ENCODE assay signal across 13 cellular contexts in the genomic region with DNA sequence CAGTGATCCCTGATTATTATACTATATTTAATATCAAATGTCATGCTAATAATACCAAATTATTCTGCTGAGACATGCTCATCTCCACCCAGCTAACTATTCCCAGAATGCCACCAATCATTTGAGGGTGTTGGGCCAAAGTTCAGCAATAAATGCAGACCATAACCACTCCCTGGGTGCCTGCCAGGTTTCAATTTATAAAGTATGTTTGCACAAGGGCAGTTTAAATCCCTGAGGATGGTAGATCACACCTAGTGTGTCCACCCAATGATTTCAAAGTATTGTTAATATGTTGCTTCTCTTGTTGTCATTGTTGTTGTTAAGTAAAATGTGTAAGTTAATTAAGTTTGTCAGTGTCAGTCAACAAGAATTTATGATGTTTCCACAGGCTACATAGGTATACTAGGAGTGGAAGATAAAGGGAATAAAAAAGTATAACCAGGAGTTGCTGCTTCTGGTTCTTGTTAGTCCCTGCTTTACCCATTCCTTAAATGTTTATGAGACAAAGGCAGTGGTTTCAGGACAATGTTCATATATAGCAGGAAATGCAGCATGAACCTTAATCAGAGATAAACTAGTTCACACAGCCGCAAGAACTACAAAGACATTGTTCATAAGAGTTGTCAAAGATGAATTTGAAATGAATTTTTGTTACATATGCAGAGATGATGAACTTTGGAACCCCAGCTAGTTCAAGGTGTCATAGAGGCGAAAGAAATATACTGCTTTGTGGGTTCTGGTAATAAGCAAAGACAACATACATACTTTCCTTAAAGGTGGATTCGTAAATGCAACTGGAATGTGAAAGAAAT. TPM values are rescaled to one million over a fixed set of nuclear protein-coding genes. Genes with fewer than 3 reads are reported as not detected.
DNase-seq lines count a peak whose midpoint lies in the region; ATAC-seq and TF ChIP-seq lines count a peak whose summit lies in the region.
"Had no signal": no experiment of that assay in that cellular context is flagged by ENCODE, and none has a peak within 500 bp of the region (broad histone marks: within the 10 kb centered on the region; RNA-seq: fewer than 3 reads in every experiment).

No MANE protein-coding gene starts in this region.

- no peak for ATAC-seq in CD4-positive, CD25-positive, alpha-beta regulatory T cell (ENCODE audit: low read depth in 2 of 2)
- ATAC-seq in mucosa of descending colon, result peak; percentile 87
- no peak for ATAC-seq in GM21786 (IDR thresholded peaks at IDR 0.05; ENCODE audit: unreplicated experiment)
- ATAC-seq: HCT116, sciatic nerve had no signal

- TF ChIP-seq CTCF in Calu3 (IDR thresholded peaks at IDR 0.05; ENCODE audit: unreplicated experiment) (no peak), mucosa of descending colon (IDR thresholded peaks at IDR 0.05) (no peak)

- no peaks in the 10 kb centered on the region for H3K4me1 ChIP-seq in CD4-positive, CD25-positive, alpha-beta regulatory T cell (ENCODE audit: control insufficient read depth, insufficient read depth, low read length, poor library complexity, severe bottlenecking)
- peaks cover 8% of the 10 kb centered on the region for H3K4me1 ChIP-seq in mucosa of descending colon (ENCODE audit: low read depth)

- H3K27me3 ChIP-seq in CD4-positive, CD25-positive, alpha-beta regulatory T cell (ENCODE audit: control insufficient read depth, insufficient read depth, low read length), result no peaks in the 10 kb centered on the region
- H3K27me3 ChIP-seq: cardiac muscle cell had no signal

- H3K4me3 Mint-ChIP-seq in CD4-positive, CD25-positive, alpha-beta regulatory T cell, result peak overlapping the region in 3 of 4 donors; percentile 7 to 55 (median 55)
- H3K4me3 Mint-ChIP-seq in Calu3 (ENCODE audit: low read depth, unreplicated experiment), result no peak overlapping the region

- no TSS peak for BruUV-seq in Calu3 (replicated peaks; lab: Mats Ljungman, UMichigan)

- H3K36me3 Mint-ChIP-seq in CD4-positive, CD25-positive, alpha-beta regulatory T cell, result no peaks in the 10 kb centered on the region
- H3K36me3 Mint-ChIP-seq in Calu3 (ENCODE audit: insufficient read depth, unreplicated experiment), result no peaks in the 10 kb centered on the region

- H3K27ac Mint-ChIP-seq in CD4-positive, CD25-positive, alpha-beta regulatory T cell, result peak overlapping the region in 1 of 3 donors; percentile 23
- no peak overlapping the region for H3K27ac Mint-ChIP-seq in Calu3 (ENCODE audit: unreplicated experiment)

- H3K27ac ChIP-seq in CD4-positive, CD25-positive, alpha-beta regulatory T cell (ENCODE audit: insufficient read depth, low read length, poor library complexity, severe bottlenecking), result no peak overlapping the region
- H3K27ac ChIP-seq: cardiac muscle cell had no signal

- H3K36me3 ChIP-seq in CD4-positive, CD25-positive, alpha-beta regulatory T cell (ENCODE audit: control insufficient read depth, insufficient read depth, low read length), result peaks cover 4% of the 10 kb centered on the region
- H3K36me3 ChIP-seq in mucosa of descending colon (ENCODE audit: low read depth), result no peaks in the 10 kb centered on the region
- H3K36me3 ChIP-seq: cardiac muscle cell had no signal

- H3K9me3 ChIP-seq in CD4-positive, CD25-positive, alpha-beta regulatory T cell (ENCODE audit: control insufficient read depth in 2 of 2, low read length in 2 of 2), result no peaks in the 10 kb centered on the region
- H3K9me3 ChIP-seq in mucosa of descending colon, result no peaks in the 10 kb centered on the region

- peaks cover 0 to 2% (median 0%) of the 10 kb centered on the region in 7 donors for H3K9me3 Mint-ChIP-seq in CD4-positive, CD25-positive, alpha-beta regulatory T cell
- H3K9me3 Mint-ChIP-seq in Calu3 (ENCODE audit: low read depth, unreplicated experiment), result peaks cover 2% of the 10 kb centered on the region

- no peak for DNase-seq in CD4-positive, CD25-positive, alpha-beta regulatory T cell
- DNase-seq in Calu3 (peak; percentile 37), SHP77 treated with DMSO at 0.1 percent for 48 hours (lab: John Stamatoyannopoulos, UW) (peak; percentile 20), mucosa of descending colon (peak in 2 of 3 donors; percentile 52 to 91), ecto neural progenitor cell (ENCODE audit: low spot score) (no peak), NCI-H187 (lab: John Stamatoyannopoulos, UW) (no peak)
- DNase-seq: activated gamma-delta T cell treated with Interleukin-2 at 50 U/mL for 16 hours, glutamatergic neuron, NCI-H2171 treated with DMSO at 0.1 percent for 48 hours had no signal

- intact Hi-C loops in Calu3 (cut with micrococcal nuclease; ENCODE audit: unreplicated experiment) (no loop called here), mucosa of descending colon (cut with DNase I, micrococcal nuclease) (loop anchor here in 1 of 2 donors (2.0 kb wide), 1 partner anchor 26 kb away; a partner anchor contains a TSS)

- H3K27me3 Mint-ChIP-seq in CD4-positive, CD25-positive, alpha-beta regulatory T cell, result peaks cover 4% of the 10 kb centered on the region
- no peaks in the 10 kb centered on the region for H3K27me3 Mint-ChIP-seq in Calu3 (ENCODE audit: unreplicated experiment)

- CTCF ChIA-PET in Calu3 (lab: Charles Lee), result interaction anchor here (0.8 kb wide), 2 partner anchors 77 to 326 kb away, joined by 4 to 5 read pairs; no protein-coding TSS in a partner anchor

- H3K4me1 Mint-ChIP-seq in CD4-positive, CD25-positive, alpha-beta regulatory T cell, result peaks cover 4 to 10% (median 10%) of the 10 kb centered on the region in 4 donors
- H3K4me1 Mint-ChIP-seq in Calu3 (ENCODE audit: low read depth, unreplicated experiment), result peaks cover 26% of the 10 kb centered on the region

- peak overlapping the region; percentile 16 for H3K4me3 ChIP-seq in CD4-positive, CD25-positive, alpha-beta regulatory T cell (ENCODE audit: low read depth, low read length)
- H3K4me3 ChIP-seq in mucosa of descending colon, result no peak overlapping the region
- H3K4me3 ChIP-seq: cardiac muscle cell had no signal

RNA-seq across cellular contexts. Expression of a gene that starts 25.5 kb away (rescaled TPM):
- total RNA-seq in CD4-positive, CD25-positive, alpha-beta regulatory T cell, result 85.7 TPM
- 100 to 1,000 TPM in 1 of 4 donors, 10 to 100 TPM in 3; 48.3 to 126 (median 87.9) TPM for polyA plus RNA-seq in CD4-positive, CD25-positive, alpha-beta regulatory T cell
- total RNA-seq in Calu3 (2022) (4.0 and 4.5 TPM in 2 replicates), mucosa of descending colon (100 to 1,000 TPM; 177 to 256 (median 237) TPM)

Comparison
In these comparisons a context has a peak if more than half of its experiments do, and no peak if none do; other contexts are left out.
1. DNase-seq: peak in Calu3 (single experiment), SHP77 treated with DMSO at 0.1 percent for 48 hours (single experiment) and mucosa of descending colon (2 of 3); none in CD4-positive, CD25-positive, alpha-beta regulatory T cell (0 of 3), ecto neural progenitor cell (single experiment) and NCI-H187 (0 of 2).
2. RNA of a gene that starts 25.5 kb away (total RNA-seq): 177 to 256 TPM in mucosa of descending colon and 85.7 TPM in CD4-positive, CD25-positive, alpha-beta regulatory T cell (single experiment); 4.0 to 4.5 TPM in Calu3; every median in the first group is over 10 times any median in the second.